In the genomic region with DNA sequence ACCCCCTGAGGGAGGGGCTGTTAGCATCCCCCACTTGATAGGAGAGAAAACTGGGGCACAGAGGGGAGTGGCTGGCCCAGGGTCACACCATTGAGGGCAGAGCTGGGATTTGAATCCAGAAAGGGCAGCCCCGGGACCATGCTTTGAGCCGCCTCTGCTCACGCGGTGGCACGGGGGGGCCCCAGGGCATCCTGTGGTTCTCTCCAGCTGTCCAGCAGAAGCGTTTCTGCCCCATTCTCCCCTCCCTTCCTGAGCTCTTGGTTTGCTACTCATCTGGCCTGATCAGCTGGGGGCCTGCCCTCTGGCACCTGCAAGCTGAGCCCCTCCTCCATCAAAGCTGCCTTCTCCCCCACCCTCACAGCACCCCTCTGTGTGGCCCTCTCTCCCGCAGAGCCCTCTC, we compare ENCODE assay signal across 13 cellular contexts. TPM values are rescaled to one million over a fixed set of nuclear protein-coding genes. Genes with fewer than 3 reads are reported as not detected.
DNase-seq lines count a peak whose midpoint lies in the region; TF ChIP-seq lines count a peak whose summit lies in the region.
"Had no signal": no experiment of that assay in that cellular context is flagged by ENCODE, and none has a peak within 500 bp of the region (broad histone marks: within the 10 kb centered on the region; RNA-seq: fewer than 3 reads in every experiment).

No MANE protein-coding gene starts in this region.

- TF ChIP-seq CTCF in glutamatergic neuron (IDR thresholded peaks at IDR 0.05; ENCODE audit: partially characterized antibody, unreplicated experiment) (no peak), type B pancreatic cell (conservative IDR thresholded peaks at IDR 0.05) (no peak), HFFc6 (IDR thresholded peaks at IDR 0.05) (no peak)

- in situ Hi-C loops in ACHN (cut with HindIII; ENCODE audit: low pct_ligation_motif_present, low pct_unique_long_range_greater_than_20kb, low sequenced_read_pairs) = no loop called here

- H3K27me3 Mint-ChIP-seq in glutamatergic neuron (ENCODE audit: unreplicated experiment) = peaks cover 3% of the 10 kb centered on the region
- peaks cover 31% of the 10 kb centered on the region for H3K27me3 Mint-ChIP-seq in type B pancreatic cell
- peaks cover 41% of the 10 kb centered on the region for H3K27me3 Mint-ChIP-seq in HFFc6 (ENCODE audit: insufficient read depth)

- no peaks in the 10 kb centered on the region for H3K36me3 Mint-ChIP-seq in glutamatergic neuron (ENCODE audit: unreplicated experiment)
- no peaks in the 10 kb centered on the region for H3K36me3 Mint-ChIP-seq in type B pancreatic cell
- H3K36me3 Mint-ChIP-seq in HFFc6 (ENCODE audit: low read depth) = no peaks in the 10 kb centered on the region
- H3K36me3 Mint-ChIP-seq: CD4-positive, CD25-positive, alpha-beta regulatory T cell; CD8-positive, alpha-beta T cell had no signal

- peak overlapping the region; percentile 80 for H3K27ac Mint-ChIP-seq in glutamatergic neuron (ENCODE audit: unreplicated experiment)
- peak overlapping the region; percentile 63 for H3K27ac Mint-ChIP-seq in type B pancreatic cell
- no peak overlapping the region for H3K27ac Mint-ChIP-seq in HFFc6
- H3K27ac Mint-ChIP-seq: CD4-positive, CD25-positive, alpha-beta regulatory T cell; CD8-positive, alpha-beta T cell; GM23338; H9 had no signal

- H3K4me1 Mint-ChIP-seq in glutamatergic neuron (ENCODE audit: low read depth, unreplicated experiment) (peaks cover 5% of the 10 kb centered on the region), type B pancreatic cell (ENCODE audit: unreplicated experiment) (no peaks in the 10 kb centered on the region), HFFc6 (ENCODE audit: low read depth) (no peaks in the 10 kb centered on the region)
- H3K4me1 Mint-ChIP-seq: CD4-positive, CD25-positive, alpha-beta regulatory T cell had no signal

- no peak overlapping the region for H3K4me3 Mint-ChIP-seq in glutamatergic neuron (ENCODE audit: unreplicated experiment)
- no peak overlapping the region for H3K4me3 Mint-ChIP-seq in type B pancreatic cell
- no peak overlapping the region for H3K4me3 Mint-ChIP-seq in HFFc6
- H3K4me3 Mint-ChIP-seq: CD4-positive, CD25-positive, alpha-beta regulatory T cell; CD8-positive, alpha-beta T cell; GM23338; H9 had no signal

- H3K9me3 Mint-ChIP-seq in glutamatergic neuron (ENCODE audit: unreplicated experiment) (no peaks in the 10 kb centered on the region), type B pancreatic cell (no peaks in the 10 kb centered on the region), HFFc6 (no peaks in the 10 kb centered on the region; the same call in 1 of the 2 replicates)
- H3K9me3 Mint-ChIP-seq: CD8-positive, alpha-beta T cell; GM23338; H9 had no signal

- DNase-seq in DMS 273 (lab: John Stamatoyannopoulos, UW; ENCODE audit: unreplicated experiment) (peak; percentile 38), DMS 273 treated with DMSO at 0.1 percent for 48 hours (lab: John Stamatoyannopoulos, UW) (no peak), glutamatergic neuron (no peak), type B pancreatic cell (ENCODE audit: extremely low spot score, unreplicated experiment) (no peak), HFFc6 (no peak), ACHN (no peak)
- DNase-seq: Caco-2; CD4-positive, CD25-positive, alpha-beta regulatory T cell; CD8-positive, alpha-beta T cell; GF-D8; H9 had no signal

RNA-seq across cellular contexts. Expression of gene FBXO2, which starts 37.5 kb away (rescaled TPM):
- 22.2 TPM for total RNA-seq in glutamatergic neuron (ENCODE audit: unreplicated experiment)
- 5.9 and 7.4 TPM in 2 replicates for total RNA-seq in type B pancreatic cell (ENCODE audit: low replicate concordance)
- 1 to 10 TPM in 2 of 6 experiments, under 1 TPM in 4; 0.66 to 1.7 (median 0.78) TPM for total RNA-seq in HFFc6 (2021; fragmentation: NEBNext Ultra II Directional; extraction: Animal tissue kit (Norgen Biotek cat#: 25700))

RNA-seq across cellular contexts. Expression of gene FBXO44, which starts 37.9 kb away (rescaled TPM):
- total RNA-seq in glutamatergic neuron (ENCODE audit: unreplicated experiment) (51.7 TPM), type B pancreatic cell (ENCODE audit: low replicate concordance) (14.1 and 24.8 TPM in 2 replicates)
- total RNA-seq in HFFc6 (2021; fragmentation: NEBNext Ultra II Directional; extraction: Animal tissue kit (Norgen Biotek cat#: 25700)) = 10 to 100 TPM; 15.1 to 24.1 (median 18.9) TPM

RNA-seq across cellular contexts. Expression of gene FBXO6, which starts 47.2 kb away (rescaled TPM):
- total RNA-seq in glutamatergic neuron (ENCODE audit: unreplicated experiment) (1.3 TPM), type B pancreatic cell (ENCODE audit: low replicate concordance) (4.3 and 6.5 TPM in 2 replicates)
- 1 to 10 TPM; 2.5 to 4.4 (median 3.6) TPM for total RNA-seq in HFFc6 (2021; fragmentation: NEBNext Ultra II Directional; extraction: Animal tissue kit (Norgen Biotek cat#: 25700))
- total RNA-seq: G401 had no signal
